Comparison of ENCODE assay signal across 9 cellular contexts in genomic region chr13:45336025-45336800, GRCh38. TPM values are rescaled to one million over a fixed set of nuclear protein-coding genes. Genes with fewer than 3 reads are reported as not detected.
DNase-seq lines count a peak whose midpoint lies in the region; ATAC-seq lines count a peak whose summit lies in the region.
"Had no signal": no experiment of that assay in that cellular context is flagged by ENCODE, and none has a peak within 500 bp of the region (broad histone marks: within the 10 kb centered on the region; RNA-seq: fewer than 3 reads in every experiment).

No MANE protein-coding gene starts in this region.

- peaks cover 53% of the 10 kb centered on the region for H3K36me3 Mint-ChIP-seq in activated naive CD4-positive, alpha-beta T cell treated with anti-CD3 and anti-CD28 coated beads for 36 hours (ENCODE audit: low read depth)
- peaks cover 12% of the 10 kb centered on the region for H3K36me3 Mint-ChIP-seq in T-helper 17 cell (ENCODE audit: low read depth)

- intact Hi-C loops in activated naive CD4-positive, alpha-beta T cell treated with anti-CD3 and anti-CD28 coated beads for 36 hours (cut with micrococcal nuclease) = loop anchor here (10.0 kb wide), 1 partner anchor 829 kb away; no protein-coding TSS in a partner anchor
- intact Hi-C loops in posterior vena cava (cut with DNase I) = no loop called here

- peak overlapping the region; percentile 37 for H3K27ac Mint-ChIP-seq in activated naive CD4-positive, alpha-beta T cell treated with anti-CD3 and anti-CD28 coated beads for 36 hours
- H3K27ac Mint-ChIP-seq in T-helper 17 cell = peak overlapping the region; percentile 75
- H3K27ac Mint-ChIP-seq in stimulated activated naive CD8-positive, alpha-beta T cell treated with anti-CD3 and anti-CD28 coated beads, Interleukin-15, amount 100 ng/mL, for 72 hours = peak overlapping the region; percentile 13 to 27

- H3K27ac ChIP-seq in epithelial cell of prostate = peak overlapping the region; percentile 99

- no peaks in the 10 kb centered on the region for H3K27me3 Mint-ChIP-seq in activated naive CD4-positive, alpha-beta T cell treated with anti-CD3 and anti-CD28 coated beads for 36 hours (ENCODE audit: low read depth)
- H3K27me3 Mint-ChIP-seq in T-helper 17 cell = no peaks in the 10 kb centered on the region
- H3K27me3 Mint-ChIP-seq in stimulated activated naive CD8-positive, alpha-beta T cell treated with anti-CD3 and anti-CD28 coated beads, Interleukin-15, amount 100 ng/mL, for 72 hours = no peaks in the 10 kb centered on the region

- peaks cover 78% of the 10 kb centered on the region for H3K4me1 Mint-ChIP-seq in activated naive CD4-positive, alpha-beta T cell treated with anti-CD3 and anti-CD28 coated beads for 36 hours (ENCODE audit: low read depth)
- peaks cover 84% of the 10 kb centered on the region for H3K4me1 Mint-ChIP-seq in T-helper 17 cell
- H3K4me1 Mint-ChIP-seq in stimulated activated naive CD8-positive, alpha-beta T cell treated with anti-CD3 and anti-CD28 coated beads, Interleukin-15, amount 100 ng/mL, for 72 hours = peaks cover 74% of the 10 kb centered on the region

- no peaks in the 10 kb centered on the region for H3K9me3 Mint-ChIP-seq in activated naive CD4-positive, alpha-beta T cell treated with anti-CD3 and anti-CD28 coated beads for 36 hours
- H3K9me3 Mint-ChIP-seq in stimulated activated naive CD8-positive, alpha-beta T cell treated with anti-CD3 and anti-CD28 coated beads, Interleukin-15, amount 100 ng/mL, for 72 hours = no peaks in the 10 kb centered on the region

- CTCF ChIA-PET in activated naive CD4-positive, alpha-beta T cell treated with anti-CD3 and anti-CD28 coated beads for 36 hours (lab: Charles Lee) = interaction anchor here (0.6 to 1.7 kb wide), 4 partner anchors 28 to 289 kb away, joined by 3 to 5 read pairs (median 4); no protein-coding TSS in a partner anchor

- ATAC-seq in T-helper 17 cell = no peak
- ATAC-seq in stimulated activated naive CD8-positive, alpha-beta T cell treated with anti-CD3 and anti-CD28 coated beads, Interleukin-15, amount 100 ng/mL, for 72 hours = no peak

- no peak overlapping the region for H3K4me3 Mint-ChIP-seq in activated naive CD4-positive, alpha-beta T cell treated with anti-CD3 and anti-CD28 coated beads for 36 hours
- peak overlapping the region; percentile 68 for H3K4me3 Mint-ChIP-seq in T-helper 17 cell
- peak overlapping the region; percentile 2 to 95 for H3K4me3 Mint-ChIP-seq in stimulated activated naive CD8-positive, alpha-beta T cell treated with anti-CD3 and anti-CD28 coated beads, Interleukin-15, amount 100 ng/mL, for 72 hours

- H3K9me3 ChIP-seq in T-helper 17 cell (ENCODE audit: control insufficient read depth, low read length, poor library complexity, severe bottlenecking) = no peaks in the 10 kb centered on the region
- H3K9me3 ChIP-seq: testis had no signal

- DNase-seq in activated naive CD4-positive, alpha-beta T cell treated with anti-CD3 and anti-CD28 coated beads for 36 hours = no peak
- DNase-seq in activated naive CD4-positive, alpha-beta T cell treated with Interleukin-2 at 50 U/mL for 16 hours = no peak
- DNase-seq in T-helper 17 cell (no peak), epithelial cell of prostate (ENCODE audit: low read depth, low spot score) (no peak), HuH-7.5 (ENCODE audit: low spot score) (no peak), AG08396 (ENCODE audit: low spot score) (no peak), posterior vena cava (ENCODE audit: low spot score) (no peak)
- no peak for DNase-seq in stimulated activated naive CD8-positive, alpha-beta T cell treated with anti-CD3 and anti-CD28 coated beads, Interleukin-15, amount 100 ng/mL, for 72 hours
- DNase-seq: testis had no signal

RNA-seq across cellular contexts. Expression of gene TPT1, which starts 4.8 kb away (rescaled TPM):
- 1,000 to 10,000 TPM; 3,331 to 3,631 TPM for total RNA-seq in activated naive CD4-positive, alpha-beta T cell treated with anti-CD3 and anti-CD28 coated beads for 36 hours
- total RNA-seq in T-helper 17 cell (1,000 to 10,000 TPM; 7,650 to 7,799 TPM), posterior vena cava (1,000 to 10,000 TPM; 3,403 to 4,073 TPM)

Comparison
In these comparisons a context has a peak if more than half of its experiments do, and no peak if none do; other contexts are left out.
1. H3K27ac Mint-ChIP-seq: peak in every context shown above with its lines; median percentile 75 in T-helper 17 cell; 37 in activated naive CD4-positive, alpha-beta T cell treated with anti-CD3 and anti-CD28 coated beads for 36 hours; 20 in stimulated activated naive CD8-positive, alpha-beta T cell treated with anti-CD3 and anti-CD28 coated beads, Interleukin-15, amount 100 ng/mL, for 72 hours.